Comparison of ENCODE assay signal across 8 cellular contexts in the genomic region with DNA sequence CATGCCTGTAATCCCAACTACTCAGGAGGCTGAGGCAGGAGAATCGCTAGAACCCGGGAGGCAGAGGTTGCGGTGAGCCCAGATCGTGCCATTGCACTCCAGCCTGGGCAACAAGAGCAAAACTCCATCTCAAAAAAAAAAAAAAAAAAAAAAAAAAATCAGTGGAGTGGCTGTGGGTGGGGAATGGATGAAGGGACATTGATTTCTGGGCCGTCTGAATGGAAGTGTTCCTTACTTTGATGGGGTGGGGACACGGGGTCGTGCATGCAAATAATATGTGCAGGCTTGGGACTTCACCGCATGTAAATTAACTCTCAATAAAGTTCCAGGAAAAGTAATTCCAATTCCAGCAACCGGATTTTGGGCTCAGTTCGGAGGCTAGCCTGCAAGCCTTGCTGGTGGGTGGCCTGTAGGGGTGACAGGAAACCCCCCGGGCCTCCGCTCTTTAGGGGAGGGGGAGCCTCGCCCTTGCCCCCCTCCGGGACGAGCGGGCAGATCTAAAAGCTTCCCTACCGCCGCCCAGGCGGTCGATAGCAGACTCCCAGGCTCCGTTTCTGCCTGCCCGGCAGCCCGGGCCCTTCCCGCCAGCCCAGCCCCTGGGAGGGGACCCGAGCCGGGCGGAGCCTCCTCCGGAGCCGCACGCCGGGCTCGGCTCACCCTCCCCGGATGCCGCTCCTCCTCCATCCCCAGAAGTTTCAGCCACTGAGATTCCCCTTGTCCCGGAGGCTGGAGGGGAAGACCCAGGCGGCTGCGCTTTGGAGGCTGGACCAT. TPM values are rescaled to one million over a fixed set of nuclear protein-coding genes. Genes with fewer than 3 reads are reported as not detected.
DNase-seq lines count a peak whose midpoint lies in the region; ATAC-seq and TF ChIP-seq lines count a peak whose summit lies in the region.

No MANE protein-coding gene starts in this region.

- no peaks in the 10 kb centered on the region for H3K27me3 ChIP-seq in vagina

- intact Hi-C loops in Right ventricle myocardium inferior (cut with DNase I) (no loop called here), cardiac septum (cut with DNase I) (no loop called here), vagina (cut with DNase I) (no loop called here)

- no peak for TF ChIP-seq POLR2A in vagina (IDR thresholded peaks at IDR 0.05)

- H3K4me1 ChIP-seq in vagina: peaks cover 7% of the 10 kb centered on the region

- in situ Hi-C loops in astrocyte of the spinal cord (cut with HindIII; ENCODE audit: low sequenced_read_pairs): no loop called here

- DNase-seq in Right ventricle myocardium inferior (ENCODE audit: missing footprints): no peak
- DNase-seq in cardiac septum (ENCODE audit: low spot score): no peak
- peak; percentile 6 for DNase-seq in astrocyte of the spinal cord (ENCODE audit: low read depth, low spot score)
- DNase-seq in left kidney (ENCODE audit: low read depth, low spot score): peak; percentile 64
- DNase-seq in vagina (ENCODE audit: extremely low spot score in 2 of 2): no peak
- DNase-seq in NK-92 (lab: John Stamatoyannopoulos, UW; ENCODE audit: unreplicated experiment): no peak
- DNase-seq in NCI-H2081 treated with DMSO at 0.1 percent for 48 hours (lab: John Stamatoyannopoulos, UW): no peak

- no peaks in the 10 kb centered on the region for H3K9me3 ChIP-seq in vagina

- TF ChIP-seq CTCF in astrocyte of the spinal cord (IDR thresholded peaks at IDR 0.05; ENCODE audit: low read depth, low read length) (no peak), vagina (IDR thresholded peaks at IDR 0.05) (no peak)

- ATAC-seq in Right ventricle myocardium inferior: peak; percentile 37
- no peak for ATAC-seq in HG02973 (IDR thresholded peaks at IDR 0.05; ENCODE audit: unreplicated experiment)

- H3K27ac ChIP-seq in vagina: peak overlapping the region; percentile 36

- H3K36me3 ChIP-seq in vagina: no peaks in the 10 kb centered on the region

- peak overlapping the region; percentile 20 for H3K4me3 ChIP-seq in astrocyte of the spinal cord (ENCODE audit: low read depth, low read length)
- peak overlapping the region; percentile 33 to 45 for H3K4me3 ChIP-seq in vagina

RNA-seq across cellular contexts. Expression of a gene that starts 48.0 kb away (rescaled TPM):
- 32.6 TPM for total RNA-seq in Right ventricle myocardium inferior
- total RNA-seq in cardiac septum: 36.4 TPM
- 43.5 TPM for total RNA-seq in vagina

Comparison
In these comparisons a context has a peak if more than half of its experiments do, and no peak if none do; other contexts are left out.
1. DNase-seq: peak in astrocyte of the spinal cord (single experiment) and left kidney (single experiment); none in Right ventricle myocardium inferior (single experiment), cardiac septum (single experiment), vagina (0 of 2), NK-92 (single experiment) and NCI-H2081 treated with DMSO at 0.1 percent for 48 hours (single experiment).